Comparison of ENCODE assay signal across 16 cellular contexts in the genomic region with DNA sequence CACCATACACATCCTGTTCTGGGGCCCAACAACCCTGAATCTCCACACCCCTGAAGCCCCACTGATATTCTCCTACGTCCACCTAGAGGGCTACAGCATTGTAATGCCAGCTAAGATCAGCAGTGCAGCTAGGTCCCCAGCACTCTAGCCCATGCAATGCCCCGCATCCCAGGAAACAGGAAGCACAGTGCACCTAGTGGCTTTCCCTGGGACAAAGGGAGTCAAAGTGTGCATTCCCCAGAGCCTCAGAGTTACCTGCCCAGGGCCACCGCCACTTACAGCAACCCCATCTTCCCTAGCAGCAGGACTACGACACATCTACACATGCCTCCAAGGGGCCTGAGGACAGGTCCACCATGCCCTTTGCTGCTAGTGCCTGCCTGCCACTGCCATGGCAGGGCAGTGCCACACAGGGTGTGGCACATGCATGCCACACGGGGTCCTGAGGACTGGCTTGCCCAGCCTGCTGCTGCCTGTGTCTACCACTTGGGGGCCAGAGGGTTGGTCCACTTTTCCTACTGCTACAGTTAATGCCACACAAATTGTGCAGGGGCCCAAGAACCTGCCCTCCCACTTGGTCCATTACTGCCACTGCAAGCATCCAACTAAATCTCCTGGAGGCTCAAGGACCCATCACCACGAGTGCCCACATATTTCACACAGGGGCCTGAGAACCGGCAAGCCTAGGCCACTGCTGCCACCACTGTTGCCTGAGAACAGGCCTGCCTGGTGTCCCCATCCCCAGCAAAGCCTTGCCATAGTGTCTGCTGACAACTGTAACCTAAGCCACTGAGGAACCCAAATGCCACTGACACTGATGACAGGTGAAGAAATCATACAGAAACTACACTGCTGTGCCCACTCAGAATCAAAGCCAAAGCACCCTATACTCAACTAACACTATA. TPM values are rescaled to one million over a fixed set of nuclear protein-coding genes. Genes with fewer than 3 reads are reported as not detected.
DNase-seq lines count a peak whose midpoint lies in the region; ATAC-seq and TF ChIP-seq lines count a peak whose summit lies in the region.
"Had no signal": no experiment of that assay in that cellular context is flagged by ENCODE, and none has a peak within 500 bp of the region (broad histone marks: within the 10 kb centered on the region; RNA-seq: fewer than 3 reads in every experiment).

No MANE protein-coding gene starts in this region.

- H3K9me3 Mint-ChIP-seq in naive B cell, result peaks cover 5 to 49% (median 40%) of the 10 kb centered on the region in 7 donors

- H3K4me1 ChIP-seq in Karpas-422 (ENCODE audit: low read length), result peaks cover 36% of the 10 kb centered on the region
- H3K4me1 ChIP-seq: lower lobe of right lung, sigmoid colon had no signal

- H3K9ac ChIP-seq in Karpas-422 (ENCODE audit: low read length), result no peak overlapping the region

- H4K20me1 ChIP-seq in Karpas-422 (ENCODE audit: insufficient read depth, low read depth, low read length), result no peaks in the 10 kb centered on the region

- peaks cover 24 to 38% (median 34%) of the 10 kb centered on the region in 3 donors for H3K4me1 Mint-ChIP-seq in naive B cell

- H3K4me3 ChIP-seq in GM12865 (ENCODE audit: low read depth, low read length) (no peak overlapping the region), Karpas-422 (ENCODE audit: low read length) (no peak overlapping the region), brain microvascular endothelial cell (ENCODE audit: low read depth, low read length) (no peak overlapping the region)
- H3K4me3 ChIP-seq: lower lobe of right lung, sigmoid colon had no signal

- H3K27me3 ChIP-seq in Karpas-422 (ENCODE audit: low read length) (no peaks in the 10 kb centered on the region), brain microvascular endothelial cell (replicated peaks) (no peaks in the 10 kb centered on the region)
- H3K27me3 ChIP-seq: sigmoid colon had no signal

- ATAC-seq in naive B cell (ENCODE audit: low read depth in 2 of 2) (no peak), GM19328 (IDR thresholded peaks at IDR 0.05; ENCODE audit: unreplicated experiment) (no peak), HG03439 (IDR thresholded peaks at IDR 0.05; ENCODE audit: unreplicated experiment) (no peak), GM21515 (IDR thresholded peaks at IDR 0.05; ENCODE audit: unreplicated experiment) (no peak)
- ATAC-seq: esophagus mucosa; stimulated activated naive CD8-positive, alpha-beta T cell treated with anti-CD3 and anti-CD28 coated beads, Interleukin-15, amount 100 ng/mL, for 72 hours had no signal

- H3K27me3 Mint-ChIP-seq in naive B cell, result no peaks in the 10 kb centered on the region
- H3K27me3 Mint-ChIP-seq: stimulated activated naive CD8-positive, alpha-beta T cell treated with anti-CD3 and anti-CD28 coated beads, Interleukin-15, amount 100 ng/mL, for 72 hours had no signal

- H3K27ac ChIP-seq in Karpas-422 (ENCODE audit: low read length), result no peak overlapping the region; the same call in 1 of the 2 replicates
- H3K27ac ChIP-seq in brain microvascular endothelial cell, result no peak overlapping the region
- H3K27ac ChIP-seq: lower lobe of right lung, sigmoid colon had no signal

- DNase-seq in GM12865 (ENCODE audit: low read depth), result no peak
- DNase-seq in Karpas-422, result peak; percentile 81
- no peak for DNase-seq in brain microvascular endothelial cell
- no peak for DNase-seq in naive B cell
- no peak for DNase-seq in T1000 (lab: John Stamatoyannopoulos, UW)
- DNase-seq: activated CD8-positive, alpha-beta memory T cell treated with anti-CD3 and anti-CD28 coated beads, Interleukin-2, amount 50 U/mL, for 4 hours; C1 segment of cervical spinal cord; lower lobe of right lung; NCI-H2171 treated with DMSO at 0.1 percent for 48 hours; sigmoid colon; stimulated activated naive CD8-positive, alpha-beta T cell treated with anti-CD3 and anti-CD28 coated beads, Interleukin-15, amount 100 ng/mL, for 72 hours had no signal

- TF ChIP-seq CTCF in GM12865 (IDR thresholded peaks at IDR 0.05; ENCODE audit: insufficient read depth, low read depth, low read length, missing control alignments), result peak; percentile 22
- peak; percentile 36 for TF ChIP-seq CTCF in brain microvascular endothelial cell (IDR thresholded peaks at IDR 0.05; ENCODE audit: low read depth, low read length, missing control alignments)

- H3K36me3 Mint-ChIP-seq in naive B cell, result peaks cover 43 to 47% of the 10 kb centered on the region in 2 donors

- in situ Hi-C loops in brain microvascular endothelial cell (cut with HindIII; ENCODE audit: low pct_ligation_motif_present, low sequenced_read_pairs), result no loop called here

- H3K9me3 ChIP-seq in Karpas-422 (ENCODE audit: low read length), result peaks cover 24% of the 10 kb centered on the region

- H2AFZ ChIP-seq in Karpas-422 (ENCODE audit: low read length), result no peak overlapping the region

- H3K36me3 ChIP-seq in Karpas-422 (ENCODE audit: insufficient read depth, low read length), result peaks cover 21% of the 10 kb centered on the region
- H3K36me3 ChIP-seq in brain microvascular endothelial cell (replicated peaks), result no peaks in the 10 kb centered on the region
- H3K36me3 ChIP-seq: lower lobe of right lung, sigmoid colon had no signal

- peaks cover 85% of the 10 kb centered on the region for H3K79me2 ChIP-seq in Karpas-422 (ENCODE audit: low read length)

- peak overlapping the region; percentile 12 for H3K4me2 ChIP-seq in Karpas-422 (ENCODE audit: low read depth, low read length, poor library complexity, severe bottlenecking)

- no peaks in the 10 kb centered on the region for H3K9me2 ChIP-seq in Karpas-422 (replicated peaks; ENCODE audit: insufficient read depth, low read length)

- H3K27ac Mint-ChIP-seq in naive B cell, result peak overlapping the region in 5 of 6 donors; percentile 11 to 73 (median 39)

- peak overlapping the region in 2 of 8 donors; percentile 49 to 60 for H3K4me3 Mint-ChIP-seq in naive B cell
- H3K4me3 Mint-ChIP-seq: stimulated activated naive CD8-positive, alpha-beta T cell treated with anti-CD3 and anti-CD28 coated beads, Interleukin-15, amount 100 ng/mL, for 72 hours had no signal

RNA-seq across cellular contexts. Expression of gene TLR6, which starts 23.7 kb away (rescaled TPM):
- total RNA-seq in Karpas-422 (2014; rRNA removed; shearing (Covaris generic); ENCODE audit: low replicate concordance), result 12.4 and 39.9 TPM in 2 replicates
- polyA plus RNA-seq in naive B cell (ENCODE audit: low read depth in 6 of 6), result 1 to 10 TPM; 4.0 to 7.9 (median 6.2) TPM
- polyA plus RNA-seq: neural cell had no signal

RNA-seq across cellular contexts. Expression of gene TLR1, which starts 28.3 kb away (rescaled TPM):
- 36.0 and 103 TPM in 2 replicates for total RNA-seq in Karpas-422 (2014; rRNA removed; shearing (Covaris generic); ENCODE audit: low replicate concordance)
- polyA plus RNA-seq in naive B cell (ENCODE audit: low read depth in 6 of 6), result 10 to 100 TPM; 30.2 to 53.9 (median 35.7) TPM
- polyA plus RNA-seq: neural cell had no signal

RNA-seq across cellular contexts. Expression of gene FAM114A1, which starts 34.7 kb away (rescaled TPM):
- 1.6 and 4.1 TPM in 2 replicates for total RNA-seq in Karpas-422 (2014; rRNA removed; shearing (Covaris generic); ENCODE audit: low replicate concordance)
- under 1 TPM in 2 of 6 donors, not detected in 4; 0.16 to 0.43 TPM for polyA plus RNA-seq in naive B cell (ENCODE audit: low read depth in 6 of 6)
- polyA plus RNA-seq: neural cell had no signal

RNA-seq across cellular contexts. Expression of gene TLR10, which starts 50.1 kb away (rescaled TPM):
- total RNA-seq in Karpas-422 (2014; rRNA removed; shearing (Covaris generic); ENCODE audit: low replicate concordance), result 48.5 and 142 TPM in 2 replicates
- polyA plus RNA-seq in naive B cell (ENCODE audit: low read depth in 6 of 6), result 100 to 1,000 TPM in 5 of 6 donors, 10 to 100 TPM in 1; 87.3 to 180 (median 116) TPM
